1 cellular context compared by ENCODE assay signal in the genomic region with DNA sequence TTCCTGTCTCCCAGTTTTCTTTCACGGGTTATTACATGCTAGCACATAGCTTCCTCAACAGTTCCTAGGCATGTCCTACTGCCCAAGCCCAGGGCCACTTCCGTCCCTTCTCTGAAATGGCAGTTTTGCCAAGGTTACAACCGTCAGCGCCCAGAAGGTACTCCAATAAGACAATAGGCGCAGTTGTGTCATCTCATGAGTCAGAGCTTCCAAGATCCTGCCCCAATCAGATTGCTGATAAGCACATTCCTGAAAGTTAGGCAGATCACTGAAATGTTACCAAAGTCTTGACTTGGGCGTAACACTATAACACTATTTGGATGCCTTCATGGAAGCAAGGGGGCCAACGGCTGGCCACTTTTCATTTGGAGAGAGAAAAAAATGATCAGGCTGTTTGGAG.
TF ChIP-seq lines count a peak whose summit lies in the region.

No MANE protein-coding gene starts in this region.

TF ChIP-seq in K562, 482 proteins besides CTCF, POLR2A, EP300 and RAD21 (continued from another document):
- TF ChIP-seq ZNF584 (CRISPR knock-in tag; IDR thresholded peaks at IDR 0.05; ENCODE audit: low read depth) = 0 out of 2 replicates have a peak, but pooled peaks have one; percentile 32
